19 cellular contexts compared by ENCODE assay signal in genomic region chr7:95710711-95711110, GRCh38.
"Had no signal": no experiment of that assay in that cellular context is flagged by ENCODE, and none has a peak within 500 bp of the region (broad histone marks: within the 10 kb centered on the region; RNA-seq: fewer than 3 reads in every experiment).

No MANE protein-coding gene starts in this region.

- DNase-seq: natural killer cell; occipital lobe; ovary; posterior cingulate gyrus; psoas muscle; right cardiac atrium; right lobe of liver; sigmoid colon; small intestine; stimulated activated CD4-positive, alpha-beta T cell treated with anti-CD3 and anti-CD28 coated beads, Interleukin-15, amount 100 ng/mL, for 24 hours; stimulated activated CD4-positive, alpha-beta T cell treated with anti-CD3 and anti-CD28 coated beads, Interleukin-2, amount 100 ng/mL, for 24 hours; stimulated activated CD4-positive, alpha-beta T cell treated with anti-CD3 and anti-CD28 coated beads, Interleukin-2, amount 100 ng/mL, for 48 hours; stimulated activated CD4-positive, alpha-beta T cell treated with anti-CD3 and anti-CD28 coated beads, Interleukin-4, amount 100 ng/mL, for 24 hours; stimulated activated naive B cell treated with anti-CD40 and anti-IgM and Interleukin-4, amounts not matched to agents 10 μg/mL and 1 μg/mL and 100 μg/mL, for 72 hours; stimulated activated naive CD4-positive, alpha-beta T cell treated with Interleukin-2 at 50 U/mL for 16 hours; stomach; thyroid gland; trophoblast cell; upper lobe of left lung had no signal
